In genomic region chr17:57284984-57285646, GRCh38 we compare ENCODE assay signal across 8 cellular contexts.
DNase-seq lines count a peak whose midpoint lies in the region; ATAC-seq and TF ChIP-seq lines count a peak whose summit lies in the region.

No MANE protein-coding gene starts in this region.

- TF ChIP-seq CTCF in GM10248 (IDR thresholded peaks at IDR 0.05; ENCODE audit: control extremely low read depth, extremely low read depth, low read depth, missing control alignments), result no peak
- no peak for TF ChIP-seq CTCF in VCaP (conservative IDR thresholded peaks at IDR 0.05)

- POLR2A ChIA-PET in GM10248 (lab: Yijun Ruan, JAX), result interaction anchor here (0.5 to 0.7 kb wide), 2 partner anchors 403 to 570 kb away, joined by 3 to 4 read pairs; no protein-coding TSS in a partner anchor

- peak; percentile 51 for ATAC-seq in HG02973 (IDR thresholded peaks at IDR 0.05; ENCODE audit: unreplicated experiment)

- DNase-seq in GM10248 (ENCODE audit: extremely low spot score) (peak; percentile 61), globus pallidus (ENCODE audit: low spot score) (peak; percentile 64), HCEC 1CT (no peak), NCI-H2227 (lab: John Stamatoyannopoulos, UW; ENCODE audit: unreplicated experiment) (no peak)
- peak; percentile 78 for DNase-seq in stimulated activated CD8-positive, alpha-beta memory T cell treated with anti-CD3 and anti-CD28 coated beads, Interleukin-4, amount 100 ng/mL, for 48 hours
- DNase-seq in effector CD4-positive, alpha-beta T cell, result no peak

- CTCF ChIA-PET in GM10248 (lab: Yijun Ruan, JAX), result interaction anchor here (1.4 to 1.7 kb wide), 4 partner anchors 14 to 42 kb away, joined by 3 to 11 read pairs (median 4); no protein-coding TSS in a partner anchor

- H3K27ac ChIP-seq in VCaP, result peak overlapping the region; percentile 48

Comparison
In these comparisons a context has a peak if more than half of its experiments do, and no peak if none do; other contexts are left out.
1. DNase-seq: peak in GM10248 (single experiment), globus pallidus (single experiment) and stimulated activated CD8-positive, alpha-beta memory T cell treated with anti-CD3 and anti-CD28 coated beads, Interleukin-4, amount 100 ng/mL, for 48 hours (single experiment); none in HCEC 1CT (single experiment), NCI-H2227 (single experiment) and effector CD4-positive, alpha-beta T cell (single experiment).